ENCODE assay signal across 11 cellular contexts in the genomic region with DNA sequence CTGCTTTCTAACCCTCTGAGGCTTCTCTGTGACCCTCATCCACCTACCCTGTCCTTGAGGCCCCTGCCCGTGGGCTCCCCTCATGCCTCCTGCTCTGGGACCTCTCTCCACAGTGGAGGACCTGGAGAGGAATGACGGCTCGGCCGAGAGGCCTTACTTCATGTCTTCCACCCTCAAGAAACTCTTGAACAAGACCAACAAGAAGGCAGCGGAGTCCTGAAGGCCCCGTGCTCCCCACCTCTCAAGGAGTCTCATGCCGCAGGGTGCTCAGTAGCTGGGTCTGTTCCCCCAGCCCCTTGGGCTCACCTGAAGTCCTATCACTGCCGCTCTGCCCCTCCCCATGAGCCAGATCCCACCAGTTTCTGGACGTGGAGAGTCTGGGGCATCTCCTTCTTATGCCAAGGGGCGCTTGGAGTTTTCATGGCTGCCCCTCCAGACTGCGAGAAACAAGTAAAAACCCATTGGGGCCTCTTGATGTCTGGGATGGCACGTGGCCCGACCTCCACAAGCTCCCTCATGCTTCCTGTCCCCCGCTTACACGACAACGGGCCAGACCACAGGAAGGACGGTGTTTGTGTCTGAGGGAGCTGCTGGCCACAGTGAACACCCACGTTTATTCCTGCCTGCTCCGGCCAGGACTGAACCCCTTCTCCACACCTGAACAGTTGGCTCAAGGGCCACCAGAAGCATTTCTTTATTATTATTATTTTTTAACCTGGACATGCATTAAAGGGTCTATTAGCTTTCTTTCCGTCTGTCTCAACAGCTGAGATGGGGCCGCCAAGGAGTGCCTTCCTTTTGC. TPM values are rescaled to one million over a fixed set of nuclear protein-coding genes. Genes with fewer than 3 reads are reported as not detected.
DNase-seq lines count a peak whose midpoint lies in the region; ATAC-seq and TF ChIP-seq lines count a peak whose summit lies in the region.
"Had no signal": no experiment of that assay in that cellular context is flagged by ENCODE, and none has a peak within 500 bp of the region (broad histone marks: within the 10 kb centered on the region; RNA-seq: fewer than 3 reads in every experiment).

No MANE protein-coding gene starts in this region.

- H3K36me3 Mint-ChIP-seq in neural progenitor cell: peaks cover 11% of the 10 kb centered on the region

- no peak overlapping the region for H3K9ac ChIP-seq in HUES6 (ENCODE audit: low read length)
- H3K9ac ChIP-seq in neural progenitor cell: peak overlapping the region; percentile 7

- no peak for ATAC-seq in body of pancreas
- no peak for ATAC-seq in foreskin keratinocyte
- ATAC-seq in HG02798 (IDR thresholded peaks at IDR 0.05; ENCODE audit: poor library complexity, unreplicated experiment): no peak

- peak overlapping the region; percentile 48 for H3K27ac ChIP-seq in 22Rv1
- 0 out of 2 replicates have a peak overlapping the region, but pooled peaks have one; percentile 37 for H3K27ac ChIP-seq in HUES6 (ENCODE audit: low read depth, low read length)
- H3K27ac ChIP-seq in body of pancreas: peak overlapping the region; percentile 67 to 79 (median 74)
- H3K27ac ChIP-seq in neural progenitor cell: peak overlapping the region; percentile 87
- no peak overlapping the region for H3K27ac ChIP-seq in foreskin keratinocyte

- no peaks in the 10 kb centered on the region for H3K9me3 ChIP-seq in HUES6 (ENCODE audit: control insufficient read depth, insufficient read depth, low read depth, low read length)
- H3K9me3 ChIP-seq in body of pancreas: no peaks in the 10 kb centered on the region
- no peaks in the 10 kb centered on the region for H3K9me3 ChIP-seq in neural progenitor cell (ENCODE audit: low read depth)

- peak overlapping the region; percentile 76 for H3K27ac Mint-ChIP-seq in neural progenitor cell

- no peaks in the 10 kb centered on the region for H3K79me2 ChIP-seq in neural progenitor cell (ENCODE audit: low read depth)

- 58 to 66% methylated on average over 19 to 21 of the region's 21 CpGs for WGBS in body of pancreas, 2 donors

- H3K27me3 ChIP-seq in HUES6 (ENCODE audit: control insufficient read depth, insufficient read depth, low read length): no peaks in the 10 kb centered on the region
- H3K27me3 ChIP-seq in body of pancreas: no peaks in the 10 kb centered on the region
- no peaks in the 10 kb centered on the region for H3K27me3 ChIP-seq in neural progenitor cell
- no peaks in the 10 kb centered on the region for H3K27me3 ChIP-seq in foreskin keratinocyte

- no peaks in the 10 kb centered on the region for H3K9me3 Mint-ChIP-seq in neural progenitor cell

- DNase-seq in body of pancreas (no peak), neural progenitor cell (ENCODE audit: low spot score) (no peak), NCI-H2227 treated with DMSO at 0.1 percent for 48 hours (lab: John Stamatoyannopoulos, UW) (no peak), foreskin keratinocyte (no peak), posterior cingulate gyrus (no peak)
- DNase-seq: activated CD4-positive, alpha-beta T cell treated with anti-CD3 and anti-CD28 coated beads, Interleukin-2, amount 50 U/mL, for 1 hour; MV-4-11 had no signal

- intact Hi-C loops in body of pancreas (cut with DNase I) (loop anchor here (2.0 kb wide), 1 partner anchor 61 kb away; no protein-coding TSS in a partner anchor), posterior cingulate gyrus (cut with DNase I) (no loop called here)

- H3K4me1 ChIP-seq in HUES6 (ENCODE audit: control insufficient read depth, insufficient read depth, low read length) (peaks cover 26% of the 10 kb centered on the region), body of pancreas (peaks cover 42% of the 10 kb centered on the region), neural progenitor cell (peaks cover 14% of the 10 kb centered on the region), foreskin keratinocyte (peaks cover 5% of the 10 kb centered on the region)

- H2AFZ ChIP-seq in neural progenitor cell (replicated peaks): no peak overlapping the region

- peaks cover 31% of the 10 kb centered on the region for H3K4me1 Mint-ChIP-seq in neural progenitor cell

- H3K27me3 Mint-ChIP-seq in neural progenitor cell (ENCODE audit: insufficient read depth, low read depth): peaks cover under 1% of the 10 kb centered on the region

- no peak overlapping the region for H3K4me3 ChIP-seq in HUES6 (ENCODE audit: low read depth, low read length)
- H3K4me3 ChIP-seq in body of pancreas: no peak overlapping the region
- no peak overlapping the region for H3K4me3 ChIP-seq in neural progenitor cell

- peaks cover 5% of the 10 kb centered on the region for H4K20me1 ChIP-seq in neural progenitor cell (ENCODE audit: low read depth)

- TF ChIP-seq POLR2A in body of pancreas (IDR thresholded peaks at IDR 0.05): no peak

- peak overlapping the region; percentile 72 for H3K4me3 Mint-ChIP-seq in neural progenitor cell

- TF ChIP-seq CTCF in 22Rv1 (IDR thresholded peaks at IDR 0.05) (no peak), body of pancreas (IDR thresholded peaks at IDR 0.05) (no peak), neural progenitor cell (IDR thresholded peaks at IDR 0.05) (no peak), foreskin keratinocyte (conservative IDR thresholded peaks at IDR 0.05) (no peak)

- H3K36me3 ChIP-seq in HUES6 (ENCODE audit: control insufficient read depth, insufficient read depth, low read length): peaks cover 44% of the 10 kb centered on the region
- peaks cover 2 to 7% of the 10 kb centered on the region in 2 donors for H3K36me3 ChIP-seq in body of pancreas (replicated peaks in 1 of 2; ENCODE audit: insufficient read depth in 1 of 2, low read depth in 2 of 2)
- no peaks in the 10 kb centered on the region for H3K36me3 ChIP-seq in neural progenitor cell

- peaks cover 20% of the 10 kb centered on the region for H3F3A ChIP-seq in neural progenitor cell (ENCODE audit: low read depth)

- H3K4me2 ChIP-seq in neural progenitor cell: no peak overlapping the region

RNA-seq across cellular contexts. Expression of gene ILF3, which starts 10.8 kb away (rescaled TPM):
- total RNA-seq in body of pancreas (100 to 1,000 TPM in 1 of 2 donors, 10 to 100 TPM in 1; 90.3 to 150 TPM), neural progenitor cell (ENCODE audit: low replicate concordance) (477 and 633 TPM in 2 replicates), foreskin keratinocyte (189 and 218 TPM in 2 replicates)
- polyA plus RNA-seq in foreskin keratinocyte: 137 and 162 TPM in 2 replicates

RNA-seq across cellular contexts. Expression of gene SLC44A2, which starts 18.0 kb away (rescaled TPM):
- total RNA-seq in body of pancreas (10 to 100 TPM; 47.5 to 56.4 TPM), neural progenitor cell (ENCODE audit: low replicate concordance) (45.6 and 81.8 TPM in 2 replicates), foreskin keratinocyte (136 and 141 TPM in 2 replicates)
- polyA plus RNA-seq in foreskin keratinocyte: 130 and 138 TPM in 2 replicates

RNA-seq across cellular contexts. Expression of gene AP1M2, which starts 56.3 kb away (rescaled TPM):
- total RNA-seq in body of pancreas: 10 to 100 TPM; 25.7 to 30.6 TPM
- 3.6 and 3.9 TPM in 2 replicates for total RNA-seq in neural progenitor cell (ENCODE audit: low replicate concordance)
- 86.6 and 117 TPM in 2 replicates for total RNA-seq in foreskin keratinocyte
- polyA plus RNA-seq in foreskin keratinocyte: 99.1 and 112 TPM in 2 replicates
- total RNA-seq: myocyte had no signal

RNA-seq across cellular contexts. Expression of gene QTRT1, which starts 57.9 kb away (rescaled TPM):
- total RNA-seq in body of pancreas (10 to 100 TPM; 71.6 to 89.7 TPM), neural progenitor cell (ENCODE audit: low replicate concordance) (20.4 and 46.9 TPM in 2 replicates), foreskin keratinocyte (30.4 and 35.8 TPM in 2 replicates)
- polyA plus RNA-seq in foreskin keratinocyte: 46.4 and 49.4 TPM in 2 replicates
